ENCODE assay signal across 8 cellular contexts in the genomic region with DNA sequence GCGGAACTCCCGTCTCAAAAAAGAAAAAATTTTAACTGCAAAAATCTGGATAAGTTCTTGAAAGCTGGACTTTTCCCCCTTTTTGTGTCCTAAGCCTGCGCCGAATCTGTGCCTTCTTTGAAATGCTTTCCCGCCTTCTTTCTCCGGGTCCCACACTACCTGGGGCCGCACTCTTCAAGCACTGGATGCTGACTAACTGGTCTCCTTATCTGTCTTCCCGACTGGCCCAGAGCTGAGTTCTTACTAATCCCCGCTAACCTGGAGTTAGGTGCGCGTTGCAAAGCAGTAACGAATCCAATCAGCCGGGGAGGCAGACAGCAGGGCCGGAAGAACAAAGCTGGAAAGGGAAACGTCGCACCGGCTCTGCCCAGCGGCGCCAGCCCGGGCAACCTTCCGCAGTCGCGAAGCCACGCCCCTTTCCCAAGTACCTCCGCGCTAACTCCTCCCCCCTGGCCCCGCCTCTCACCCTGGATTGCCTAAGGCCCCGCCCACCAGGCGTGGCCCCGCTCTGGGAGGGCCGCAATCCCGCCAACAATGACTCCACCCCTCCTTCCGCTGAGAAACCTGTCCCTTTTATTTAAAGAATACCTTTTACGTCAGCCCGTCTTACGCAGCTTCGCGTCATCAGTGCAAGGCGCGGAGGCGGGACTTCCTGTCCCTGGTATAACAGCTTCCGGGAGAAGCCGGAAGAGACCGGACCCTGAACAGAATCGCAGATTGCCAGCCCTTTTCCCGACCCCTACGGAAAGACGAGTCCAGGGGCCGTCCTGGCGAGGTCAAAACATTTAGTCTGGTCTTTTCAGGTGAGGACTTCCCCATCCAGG. TPM values are rescaled to one million over a fixed set of nuclear protein-coding genes. Genes with fewer than 3 reads are reported as not detected.
A peak's percentile ranks its signal among the peaks of the same experiment; 100 is the strongest.
DNase-seq lines count a peak whose midpoint lies in the region; FAIRE-seq and TF ChIP-seq lines count a peak whose summit lies in the region.

A gene (plus strand): TSS at position 666 of the 824 bp plus-strand sequence. CDS start 737 bp downstream, outside the sequence.

- H2BK12ac ChIP-seq in neuronal stem cell (ENCODE audit: low read length), result no peak within 1 kb of the TSS

- H2BK120ac ChIP-seq in neuronal stem cell (ENCODE audit: low read depth, low read length), result no peak within 1 kb of the TSS

- peak within 1 kb of the TSS; percentile 50 for H2AK5ac ChIP-seq in neuronal stem cell (ENCODE audit: low read depth, low read length)

- FAIRE-seq in frontal cortex (lab: Jason Lieb, UNC), result peak; percentile 99

- peaks cover 0 to 7% of the 10 kb centered on the region in 2 donors for H3K4me1 ChIP-seq in neuronal stem cell (ENCODE audit: control insufficient read depth in 2 of 2, insufficient read depth in 1 of 2, low read depth in 1 of 2, low read length in 2 of 2)

- peak within 1 kb of the TSS; percentile 96 for H3K9ac ChIP-seq in neuronal stem cell (ENCODE audit: low read depth, low read length, poor library complexity)

- intact Hi-C loops in activated naive CD4-positive, alpha-beta T cell treated with anti-CD3 and anti-CD28 coated beads for 36 hours (cut with micrococcal nuclease), result loop anchor here (1.0 to 2.0 kb wide), 7 partner anchors 14 to 172 kb away; a partner anchor contains a TSS

- H3K4ac ChIP-seq in neuronal stem cell (ENCODE audit: low read length), result no peak within 1 kb of the TSS

- H3K27ac Mint-ChIP-seq in activated naive CD4-positive, alpha-beta T cell treated with anti-CD3 and anti-CD28 coated beads for 36 hours, result peak within 1 kb of the TSS; percentile 99

- peak; percentile 100 for DNase-seq in GM03348 (ENCODE audit: low spot score)
- peak; percentile 98 for DNase-seq in HFF-Myc (ENCODE audit: extremely low read depth, low read depth)
- peak; percentile 99 for DNase-seq in NAMALWA (ENCODE audit: low spot score)
- peak; percentile 100 for DNase-seq in SK-N-DZ (ENCODE audit: low spot score)
- DNase-seq in activated naive CD4-positive, alpha-beta T cell treated with anti-CD3 and anti-CD28 coated beads for 36 hours, result peak; percentile 100
- peak; percentile 100 for DNase-seq in frontal cortex (ENCODE audit: low spot score in 2 of 2)
- DNase-seq in neuronal stem cell (ENCODE audit: low spot score), result peak; percentile 99

- peak within 1 kb of the TSS; percentile 99 for H3K4me3 ChIP-seq in HFF-Myc (replicated peaks; ENCODE audit: low read depth, low read length)
- peak within 1 kb of the TSS; percentile 96 to 99 for H3K4me3 ChIP-seq in neuronal stem cell (ENCODE audit: low read length in 2 of 2)

- H3K79me1 ChIP-seq in neuronal stem cell (ENCODE audit: low read depth, low read length), result peaks cover 16% of the 10 kb centered on the region

- H2AFZ ChIP-seq in neuronal stem cell (ENCODE audit: low read length), result peak within 1 kb of the TSS; percentile 94

- H3K9me3 ChIP-seq in neuronal stem cell (replicated peaks in 1 of 2; ENCODE audit: control insufficient read depth in 2 of 2, insufficient read depth in 1 of 2, low read depth in 1 of 2, low read length in 2 of 2), result peaks cover 3 to 6% of the 10 kb centered on the region in 2 donors

- peak within 1 kb of the TSS; percentile 100 for H3K4me3 Mint-ChIP-seq in activated naive CD4-positive, alpha-beta T cell treated with anti-CD3 and anti-CD28 coated beads for 36 hours

- peak within 1 kb of the TSS; percentile 95 for H3K14ac ChIP-seq in neuronal stem cell (ENCODE audit: low read length)

- H3K4me2 ChIP-seq in neuronal stem cell (ENCODE audit: insufficient read depth, low read length, poor library complexity, severe bottlenecking), result peak within 1 kb of the TSS; percentile 95

- peaks cover 24 to 60% of the 10 kb centered on the region in 2 donors for H3K36me3 ChIP-seq in neuronal stem cell (replicated peaks in 1 of 2; ENCODE audit: control insufficient read depth in 2 of 2, insufficient read depth in 2 of 2, low read length in 2 of 2)

- peak within 1 kb of the TSS; percentile 33 for H2BK5ac ChIP-seq in neuronal stem cell (ENCODE audit: low read length)

- H4K8ac ChIP-seq in neuronal stem cell (ENCODE audit: low read depth, low read length), result peak within 1 kb of the TSS; percentile 31

- H3K4me1 Mint-ChIP-seq in activated naive CD4-positive, alpha-beta T cell treated with anti-CD3 and anti-CD28 coated beads for 36 hours (ENCODE audit: low read depth), result peaks cover 43% of the 10 kb centered on the region

- peak within 1 kb of the TSS; percentile 87 for H3K27ac ChIP-seq in neuronal stem cell (replicated peaks; ENCODE audit: low read length)

- no peaks in the 10 kb centered on the region for H3K9me3 Mint-ChIP-seq in activated naive CD4-positive, alpha-beta T cell treated with anti-CD3 and anti-CD28 coated beads for 36 hours

- H3K23ac ChIP-seq in neuronal stem cell (ENCODE audit: low read depth, low read length, poor library complexity), result peak within 1 kb of the TSS; percentile 89

- no CpG with 5 or more reads among the region's 50 CpGs for WGBS in neuronal stem cell (ENCODE audit: extremely low coverage in 2 of 2, insufficient read length in 2 of 2, insufficient replicate concordance in 1 of 2), 2 donors

- H2BK15ac ChIP-seq in neuronal stem cell (ENCODE audit: low read length), result no peak within 1 kb of the TSS

- H3K27me3 Mint-ChIP-seq in activated naive CD4-positive, alpha-beta T cell treated with anti-CD3 and anti-CD28 coated beads for 36 hours (ENCODE audit: low read depth), result no peaks in the 10 kb centered on the region

- CTCF ChIA-PET in activated naive CD4-positive, alpha-beta T cell treated with anti-CD3 and anti-CD28 coated beads for 36 hours (lab: Charles Lee), result interaction anchor here (0.7 to 3.4 kb wide), 12 partner anchors 16 to 277 kb away, joined by 3 to 15 read pairs (median 4); a partner anchor contains a TSS

- no peak within 1 kb of the TSS for H4K91ac ChIP-seq in neuronal stem cell (ENCODE audit: low read depth, low read length, poor library complexity)

- no peaks in the 10 kb centered on the region for H3K27me3 ChIP-seq in neuronal stem cell (ENCODE audit: control insufficient read depth in 3 of 3, insufficient read depth in 3 of 3, low read depth in 1 of 3, low read length in 3 of 3)

- peaks cover 13% of the 10 kb centered on the region for H3K36me3 Mint-ChIP-seq in activated naive CD4-positive, alpha-beta T cell treated with anti-CD3 and anti-CD28 coated beads for 36 hours (ENCODE audit: low read depth)

- TF ChIP-seq CTCF in HFF-Myc (IDR thresholded peaks at IDR 0.05; ENCODE audit: low read depth, low read length, missing control alignments) (no peak), subcutaneous adipose tissue (IDR thresholded peaks at IDR 0.05; ENCODE audit: low read depth) (no peak)

- H3K18ac ChIP-seq in neuronal stem cell (ENCODE audit: low read length), result peak within 1 kb of the TSS; percentile 99

RNA-seq across cellular contexts. Expression of the gene that starts here (rescaled TPM):
- polyA plus RNA-seq in SK-N-DZ (2014; cell fraction: cytosol; rRNA removed), result 29.7 and 31.6 TPM in 2 replicates
- polyA plus RNA-seq in SK-N-DZ (2014; cell fraction: nucleus; rRNA removed), result 48.7 and 55.7 TPM in 2 replicates
- 10 to 100 TPM; 21.2 to 22.9 TPM for total RNA-seq in activated naive CD4-positive, alpha-beta T cell treated with anti-CD3 and anti-CD28 coated beads for 36 hours
- total RNA-seq in frontal cortex (22.0 TPM), subcutaneous adipose tissue (10 to 100 TPM; 26.6 to 36.0 (median 33.2) TPM)
- 22.0 TPM for polyA plus RNA-seq in neuronal stem cell (2013, experiment 1 of 2)
- polyA plus RNA-seq in neuronal stem cell (2013, experiment 2 of 2), result 22.0 TPM

Comparison
In these comparisons a context has a peak if more than half of its experiments do, and no peak if none do; other contexts are left out.
1. Peak in every context shown above with its lines: DNase-seq, H3K4me3 ChIP-seq and H3K27ac ChIP-seq.